2 cellular contexts compared by ENCODE assay signal in genomic region chr12:132946507-132946820, GRCh38.
TF ChIP-seq lines count a peak whose summit lies in the region.

No MANE protein-coding gene starts in this region.

TF ChIP-seq in HepG2, 621 proteins besides CTCF, POLR2A, EP300 and RAD21:
- no peak for TF ChIP-seq SKI (IDR thresholded peaks at IDR 0.05; ENCODE audit: partially characterized antibody)

TF ChIP-seq in liver, 16 proteins besides CTCF, POLR2A, EP300 and RAD21:
- TF ChIP-seq TAF1 (conservative IDR thresholded peaks at IDR 0.05) (no peak), GABPA (IDR thresholded peaks at IDR 0.05 in 1 of 2, conservative IDR thresholded peaks at IDR 0.05 in 1 of 2) (no peak)
